ENCODE assay signal across 22 cellular contexts in the genomic region with DNA sequence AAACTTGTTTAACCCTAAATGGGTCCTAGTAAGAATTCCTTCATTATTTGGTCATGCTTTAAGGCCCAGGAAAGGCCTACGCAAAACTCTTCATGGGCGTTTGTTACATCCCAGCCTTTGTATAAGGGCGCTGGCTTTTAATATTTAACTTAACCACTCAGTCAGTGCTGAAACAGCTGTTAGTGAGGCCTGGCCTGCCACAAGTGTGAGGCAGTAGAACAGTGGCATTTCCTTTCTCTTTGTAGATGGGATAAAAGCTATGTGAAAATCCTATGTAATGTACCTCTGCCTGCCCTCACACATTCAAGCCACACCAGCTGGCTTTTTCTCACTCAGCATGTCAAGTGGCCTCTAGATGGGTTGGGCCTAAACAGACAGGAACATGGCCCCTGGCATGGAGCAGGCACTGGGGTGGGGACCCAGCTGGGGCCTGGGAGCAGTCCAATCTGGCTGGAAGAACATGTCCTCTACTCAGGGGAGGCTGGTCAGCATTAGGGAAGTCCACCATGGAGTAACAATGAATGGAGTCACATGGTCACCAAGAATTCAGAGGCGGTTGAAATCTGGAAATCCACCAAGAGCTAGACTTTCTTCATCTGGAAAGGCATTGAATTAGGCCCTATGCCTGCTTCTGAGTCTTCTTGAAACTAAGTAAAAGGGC. TPM values are rescaled to one million over a fixed set of nuclear protein-coding genes. Genes with fewer than 3 reads are reported as not detected.
DNase-seq lines count a peak whose midpoint lies in the region; ATAC-seq and TF ChIP-seq lines count a peak whose summit lies in the region.
"Had no signal": no experiment of that assay in that cellular context is flagged by ENCODE, and none has a peak within 500 bp of the region (broad histone marks: within the 10 kb centered on the region; RNA-seq: fewer than 3 reads in every experiment).

No MANE protein-coding gene starts in this region.

- H3K36me3 Mint-ChIP-seq in progenitor cell of endocrine pancreas (ENCODE audit: insufficient read depth) = no peaks in the 10 kb centered on the region

- no peaks in the 10 kb centered on the region for H3K9me3 ChIP-seq in gastrocnemius medialis
- H3K9me3 ChIP-seq: BE2C, body of pancreas, pancreas, Peyer's patch had no signal

- intact Hi-C loops in gastrocnemius medialis (cut with DNase I; ENCODE audit: low total_unique reads) = no loop called here

- no peak for TF ChIP-seq POLR2A in gastrocnemius medialis (IDR thresholded peaks at IDR 0.05)

- in situ Hi-C loops in gastrocnemius medialis (cut with MboI; ENCODE audit: low sequenced_read_pairs in 4 of 4) = no loop called here

- H3K4me1 ChIP-seq in gastrocnemius medialis = no peaks in the 10 kb centered on the region
- H3K4me1 ChIP-seq: BE2C, body of pancreas, pancreas had no signal

- H3K27me3 ChIP-seq in gastrocnemius medialis = no peaks in the 10 kb centered on the region
- H3K27me3 ChIP-seq: BE2C, body of pancreas, pancreas, Peyer's patch had no signal

- H3K4me3 Mint-ChIP-seq in progenitor cell of endocrine pancreas (ENCODE audit: low read depth) = peak overlapping the region; percentile 4

- H3K4me1 Mint-ChIP-seq in progenitor cell of endocrine pancreas (ENCODE audit: low read depth) = peaks cover 40% of the 10 kb centered on the region

- no peaks in the 10 kb centered on the region for H3K36me3 ChIP-seq in gastrocnemius medialis
- H3K36me3 ChIP-seq: BE2C, pancreas, Peyer's patch had no signal

- ATAC-seq in GM18870 (IDR thresholded peaks at IDR 0.05; ENCODE audit: unreplicated experiment) = peak; percentile 47
- peak; percentile 59 for ATAC-seq in HG02938 (IDR thresholded peaks at IDR 0.05; ENCODE audit: unreplicated experiment)
- no peak for ATAC-seq in gastrocnemius medialis
- no peak for ATAC-seq in GM19455 (IDR thresholded peaks at IDR 0.05; ENCODE audit: unreplicated experiment)
- ATAC-seq: activated CD4-positive, CD25-positive, alpha-beta regulatory T cell treated with anti-CD3 and anti-CD28 coated beads, Interleukin-2, amount 50 U/mL, for 24 hours; body of pancreas had no signal

- H3K27me3 Mint-ChIP-seq in progenitor cell of endocrine pancreas = no peaks in the 10 kb centered on the region

- H3K9me3 Mint-ChIP-seq in progenitor cell of endocrine pancreas (ENCODE audit: low read depth) = no peaks in the 10 kb centered on the region

- H3K27ac Mint-ChIP-seq in progenitor cell of endocrine pancreas = peak overlapping the region; percentile 95

- peak; percentile 4 for DNase-seq in globus pallidus (ENCODE audit: low spot score)
- DNase-seq in progenitor cell of endocrine pancreas (ENCODE audit: low spot score, unreplicated experiment) = no peak
- no peak for DNase-seq in gastrocnemius medialis
- no peak for DNase-seq in T-helper 1 cell
- DNase-seq: activated naive CD4-positive, alpha-beta T cell treated with Interleukin-2 at 50 U/mL for 16 hours; BE2C; DMS79 treated with DMSO at 0.1 percent for 48 hours; NCI-H187; NCI-H69; pancreas; Peyer's patch; stimulated activated CD4-positive, alpha-beta T cell treated with anti-CD3 and anti-CD28 coated beads, Interleukin-15, amount 100 ng/mL, for 24 hours had no signal

- no peak overlapping the region for H3K27ac ChIP-seq in gastrocnemius medialis
- H3K27ac ChIP-seq: body of pancreas, pancreas, Peyer's patch had no signal

- TF ChIP-seq CTCF in progenitor cell of endocrine pancreas (IDR thresholded peaks at IDR 0.05; ENCODE audit: unreplicated experiment) (no peak), gastrocnemius medialis (IDR thresholded peaks at IDR 0.05 in 4 of 5, conservative IDR thresholded peaks at IDR 0.05 in 1 of 5) (no peak)

- H3K4me3 ChIP-seq in gastrocnemius medialis = no peak overlapping the region
- H3K4me3 ChIP-seq: body of pancreas, pancreas, Peyer's patch had no signal

RNA-seq across cellular contexts. Expression of a gene that starts 20.7 kb away (rescaled TPM):
- total RNA-seq in progenitor cell of endocrine pancreas = 5.5 and 7.1 TPM in 2 replicates
- not detected for total RNA-seq in gastrocnemius medialis
- total RNA-seq: body of pancreas; dermis microvascular lymphatic vessel endothelial cell; LHCN-M2; mesenteric fat pad; Peyer's patch; T-helper 1 cell treated with Interleukin-12 subunit alpha and Interleukin-12 subunit beta and Interleukin-4 antibody, amounts not matched to agents 30 ng/mL and 1 ng/mL, for 36 hours; temporal lobe had no signal

Comparison
In these comparisons a context has a peak if more than half of its experiments do, and no peak if none do; other contexts are left out.
1. ATAC-seq: peak in GM18870 (single experiment) and HG02938 (single experiment); none in gastrocnemius medialis (0 of 2) and GM19455 (single experiment).